1 cellular context compared by ENCODE assay signal in genomic region chr4:87865960-87866598, GRCh38.
TF ChIP-seq lines count a peak whose summit lies in the region.

No MANE protein-coding gene starts in this region.

TF ChIP-seq in HepG2, 621 proteins besides CTCF, POLR2A, EP300 and RAD21 (continued from another document and continues in another):
- TF ChIP-seq GLMP (CRISPR knock-in tag; IDR thresholded peaks at IDR 0.05; ENCODE audit: borderline replicate concordance), result no peak
- TF ChIP-seq ZSCAN22 (CRISPR knock-in tag; IDR thresholded peaks at IDR 0.05), result 0 out of 2 replicates have a peak, but pooled peaks have one; percentile 27
- TF ChIP-seq SNAPC5 (CRISPR knock-in tag; IDR thresholded peaks at IDR 0.05; ENCODE audit: borderline replicate concordance), result no peak
- TF ChIP-seq PAXIP1 (CRISPR knock-in tag; conservative IDR thresholded peaks at IDR 0.05), result peak; percentile 98
- no peak for TF ChIP-seq SP2 (CRISPR knock-in tag; IDR thresholded peaks at IDR 0.05)
- TF ChIP-seq PCBP1 (IDR thresholded peaks at IDR 0.05; ENCODE audit: borderline replicate concordance, low read depth, low read length), result no peak
- TF ChIP-seq TSC22D2 (CRISPR knock-in tag; IDR thresholded peaks at IDR 0.05; ENCODE audit: borderline replicate concordance), result no peak; the same call in 1 of the 2 replicates
- TF ChIP-seq CBX5 (CRISPR knock-in tag; IDR thresholded peaks at IDR 0.05; ENCODE audit: borderline replicate concordance), result 0 out of 2 replicates have a peak, but pooled peaks have one; percentile 27
- peak; percentile 56; the same call in 1 of the 2 replicates for TF ChIP-seq ARNTL (CRISPR knock-in tag; IDR thresholded peaks at IDR 0.05)
- peak; percentile 72; the same call in 1 of the 2 replicates for TF ChIP-seq AKAP8 (CRISPR knock-in tag; IDR thresholded peaks at IDR 0.05)
- peak; percentile 58; the same call in 1 of the 2 replicates for TF ChIP-seq MIXL1 (CRISPR knock-in tag; IDR thresholded peaks at IDR 0.05)
- peak; percentile 30; the same call in 1 of the 2 replicates for TF ChIP-seq ZNF362 (CRISPR knock-in tag; IDR thresholded peaks at IDR 0.05; ENCODE audit: borderline replicate concordance)
- no peak for TF ChIP-seq UBTF (CRISPR knock-in tag; IDR thresholded peaks at IDR 0.05)
- TF ChIP-seq ZNF512B (CRISPR knock-in tag; IDR thresholded peaks at IDR 0.05; ENCODE audit: borderline replicate concordance), result peak; percentile 92; the same call in 1 of the 2 replicates
- peak; percentile 66; the same call in 1 of the 2 replicates for TF ChIP-seq RXRA (CRISPR knock-in tag; IDR thresholded peaks at IDR 0.05)
- TF ChIP-seq MLX (CRISPR knock-in tag; IDR thresholded peaks at IDR 0.05), result peak; percentile 80; the same call in 1 of the 2 replicates
- TF ChIP-seq ZNF710 (CRISPR knock-in tag; IDR thresholded peaks at IDR 0.05; ENCODE audit: borderline replicate concordance), result peak; percentile 98
- peak; percentile 86; the same call in 1 of the 2 replicates for TF ChIP-seq IRF2 (CRISPR knock-in tag; IDR thresholded peaks at IDR 0.05)
- TF ChIP-seq GFI1 (CRISPR knock-in tag; IDR thresholded peaks at IDR 0.05; ENCODE audit: borderline replicate concordance), result peak; percentile 65; the same call in 1 of the 2 replicates
- TF ChIP-seq TBL1XR1 (IDR thresholded peaks at IDR 0.05; ENCODE audit: borderline replicate concordance, low read length, partially characterized antibody), result peak; percentile 24
- TF ChIP-seq KMT2B (CRISPR knock-in tag; IDR thresholded peaks at IDR 0.05), result peak; percentile 45; the same call in 1 of the 2 replicates
- peak; percentile 62; the same call in 1 of the 2 replicates for TF ChIP-seq PAX8 (CRISPR knock-in tag; IDR thresholded peaks at IDR 0.05; ENCODE audit: borderline replicate concordance)
- TF ChIP-seq ZNF256 (CRISPR knock-in tag; conservative IDR thresholded peaks at IDR 0.05), result no peak
- no peak for TF ChIP-seq ZNF841 (CRISPR knock-in tag; IDR thresholded peaks at IDR 0.05; ENCODE audit: borderline replicate concordance)
- no peak for TF ChIP-seq ZBTB34 (CRISPR knock-in tag; IDR thresholded peaks at IDR 0.05)
- peak; percentile 82 for TF ChIP-seq ERF (CRISPR knock-in tag; IDR thresholded peaks at IDR 0.05)
- TF ChIP-seq ZNF589 (CRISPR knock-in tag; conservative IDR thresholded peaks at IDR 0.05), result no peak
- TF ChIP-seq RNF219 (CRISPR knock-in tag; IDR thresholded peaks at IDR 0.05), result peak; percentile 78; the same call in 1 of the 2 replicates
- TF ChIP-seq ZNF616 (CRISPR knock-in tag; IDR thresholded peaks at IDR 0.05; ENCODE audit: low read depth), result no peak
- no peak for TF ChIP-seq ZNF513 (CRISPR knock-in tag; conservative IDR thresholded peaks at IDR 0.05)
- TF ChIP-seq NFE2L2 (IDR thresholded peaks at IDR 0.05; ENCODE audit: low read length), result peak; percentile 99
- peak; percentile 99 for TF ChIP-seq NCOA2 (CRISPR knock-in tag; IDR thresholded peaks at IDR 0.05)
- TF ChIP-seq CREB1 (IDR thresholded peaks at IDR 0.05), result no peak
- TF ChIP-seq CREB1 (CRISPR knock-in tag; IDR thresholded peaks at IDR 0.05), result peak; percentile 62; the same call in 1 of the 2 replicates
